ENCODE assay signal across 9 cellular contexts in genomic region chr2:235936493-235936892, GRCh38.
A peak's percentile ranks its signal among the peaks of the same experiment; 100 is the strongest.
DNase-seq lines count a peak whose midpoint lies in the region; ATAC-seq, FAIRE-seq and TF ChIP-seq lines count a peak whose summit lies in the region.
"Had no signal": no experiment of that assay in that cellular context is flagged by ENCODE, and none has a peak within 500 bp of the region (broad histone marks: within the 10 kb centered on the region; RNA-seq: fewer than 3 reads in every experiment).

No MANE protein-coding gene starts in this region.

- H3K4me1 ChIP-seq in DOHH2 (ENCODE audit: control insufficient read depth, low read length) (no peaks in the 10 kb centered on the region), K562 (replicated peaks in 1 of 2; ENCODE audit: control insufficient read depth in 2 of 2, insufficient read depth in 2 of 2, low read length in 2 of 2) (peaks cover 0 to 9% of the 10 kb centered on the region in 2 experiments; a peak in 3 of 5 replicates)

- H3K9me2 ChIP-seq in DOHH2 (replicated peaks; ENCODE audit: control insufficient read depth, low read length), result no peaks in the 10 kb centered on the region

- H3K9me3 ChIP-seq in DOHH2 (ENCODE audit: control insufficient read depth, insufficient read depth, low read length) (no peaks in the 10 kb centered on the region; the same call in 1 of the 2 replicates), K562 (replicated peaks; ENCODE audit: control insufficient read depth, insufficient read depth, low read depth, low read length) (0 out of 2 replicates have a peak, but pooled peaks cover 4% of the 10 kb centered on the region)

- in situ Hi-C loops in K562 (cut with MboI), result no loop called here

- H3K27me3 ChIP-seq in DOHH2 (ENCODE audit: control insufficient read depth, low read length) (no peaks in the 10 kb centered on the region), K562 (ENCODE audit: control insufficient read depth in 2 of 2, insufficient read depth in 2 of 2, low read length in 2 of 2) (no peaks in the 10 kb centered on the region)

- no peak overlapping the region for H3K9ac ChIP-seq in K562 (ENCODE audit: insufficient read depth in 1 of 2, low read depth in 2 of 2, low read length in 2 of 2)

- no peak overlapping the region for H2AFZ ChIP-seq in K562 (ENCODE audit: low read depth, low read length)

- peaks cover 0 to 9% (median 5%) of the 10 kb centered on the region in 9 donors for H3K9me3 Mint-ChIP-seq in naive thymus-derived CD8-positive, alpha-beta T cell
- H3K9me3 Mint-ChIP-seq in activated naive CD4-positive, alpha-beta T cell treated with anti-CD3 and anti-CD28 coated beads, Interleukin-2, amount 10 ng/mL, durations not matched to agents 7 days and 5 days, result peaks cover 8% of the 10 kb centered on the region

- peaks cover 0 to 33% (median 16%) of the 10 kb centered on the region in 5 donors for H3K27me3 Mint-ChIP-seq in naive thymus-derived CD8-positive, alpha-beta T cell
- no peaks in the 10 kb centered on the region for H3K27me3 Mint-ChIP-seq in activated naive CD4-positive, alpha-beta T cell treated with anti-CD3 and anti-CD28 coated beads, Interleukin-2, amount 10 ng/mL, durations not matched to agents 7 days and 5 days

- no peak overlapping the region for H3K4me3 ChIP-seq in DOHH2 (ENCODE audit: low read length)
- no peak overlapping the region for H3K4me3 ChIP-seq in K562

- POLR2A ChIA-PET in K562 (lab: Yijun Ruan, JAX), result no interaction called here
- POLR2A ChIA-PET in naive thymus-derived CD8-positive, alpha-beta T cell (lab: Charles Lee), result no interaction called here

- 68% methylated on average over 8 of the region's 8 CpGs for WGBS in K562 (ENCODE audit: insufficient coverage, low coverage, missing lambda C conversion rate)

- no peak for TF ChIP-seq EP300 in K562 (IDR thresholded peaks at IDR 0.05; ENCODE audit: low read length)

- ATAC-seq in K562, result no peak
- no peak for ATAC-seq in naive thymus-derived CD8-positive, alpha-beta T cell
- ATAC-seq in HG03108 (IDR thresholded peaks at IDR 0.05; ENCODE audit: unreplicated experiment), result no peak
- no peak for ATAC-seq in HG02981 (IDR thresholded peaks at IDR 0.05; ENCODE audit: unreplicated experiment)

- H3K4me1 Mint-ChIP-seq in naive thymus-derived CD8-positive, alpha-beta T cell, result no peaks in the 10 kb centered on the region
- no peaks in the 10 kb centered on the region for H3K4me1 Mint-ChIP-seq in activated naive CD4-positive, alpha-beta T cell treated with anti-CD3 and anti-CD28 coated beads, Interleukin-2, amount 10 ng/mL, durations not matched to agents 7 days and 5 days

- H3K4me3 Mint-ChIP-seq in naive thymus-derived CD8-positive, alpha-beta T cell, result no peak overlapping the region
- H3K4me3 Mint-ChIP-seq in activated naive CD4-positive, alpha-beta T cell treated with anti-CD3 and anti-CD28 coated beads, Interleukin-2, amount 10 ng/mL, durations not matched to agents 7 days and 5 days, result no peak overlapping the region

- no peaks in the 10 kb centered on the region for H3K36me3 ChIP-seq in DOHH2 (ENCODE audit: control insufficient read depth, low read length)
- H3K36me3 ChIP-seq in K562 (ENCODE audit: control insufficient read depth, insufficient read depth, low read length), result peaks cover 5% of the 10 kb centered on the region; the same call in 1 of the 3 replicates

- H3K4me2 ChIP-seq in DOHH2 (ENCODE audit: low read length), result no peak overlapping the region
- H3K4me2 ChIP-seq in K562 (ENCODE audit: insufficient read depth, low read length), result no peak overlapping the region

- DNase-seq in HuH-7 (ENCODE audit: low spot score) (peak; percentile 26), K562 (ENCODE audit: extremely low read depth in 1 of 4, low spot score in 3 of 4) (peak; percentile 9 to 30 (median 24)), lung microvascular endothelial cell (ENCODE audit: low read depth in 2 of 2) (peak; percentile 28 to 69)
- DNase-seq in naive thymus-derived CD8-positive, alpha-beta T cell, result no peak
- DNase-seq in activated naive CD4-positive, alpha-beta T cell treated with anti-CD3 and anti-CD28 coated beads, Interleukin-2, amount 10 ng/mL, durations not matched to agents 7 days and 5 days, result no peak
- DNase-seq: small intestine had no signal

- H4K20me1 ChIP-seq in DOHH2 (ENCODE audit: control insufficient read depth, insufficient read depth, low read depth, low read length), result no peaks in the 10 kb centered on the region
- peaks cover 11% of the 10 kb centered on the region; the same call in 1 of the 2 replicates for H4K20me1 ChIP-seq in K562 (replicated peaks; ENCODE audit: control insufficient read depth, insufficient read depth, low read length)

- no peaks in the 10 kb centered on the region for H3K9me1 ChIP-seq in K562 (ENCODE audit: control insufficient read depth, insufficient read depth, low read length)

- H3K27ac ChIP-seq in DOHH2 (ENCODE audit: low read depth, low read length) (no peak overlapping the region), K562 (ENCODE audit: extremely low read depth, low read depth, low read length) (no peak overlapping the region)

- peaks cover 0 to 9% (median 0%) of the 10 kb centered on the region in 3 donors for H3K36me3 Mint-ChIP-seq in naive thymus-derived CD8-positive, alpha-beta T cell
- no peaks in the 10 kb centered on the region for H3K36me3 Mint-ChIP-seq in activated naive CD4-positive, alpha-beta T cell treated with anti-CD3 and anti-CD28 coated beads, Interleukin-2, amount 10 ng/mL, durations not matched to agents 7 days and 5 days

- H3K27ac Mint-ChIP-seq in naive thymus-derived CD8-positive, alpha-beta T cell, result no peak overlapping the region
- no peak overlapping the region for H3K27ac Mint-ChIP-seq in activated naive CD4-positive, alpha-beta T cell treated with anti-CD3 and anti-CD28 coated beads, Interleukin-2, amount 10 ng/mL, durations not matched to agents 7 days and 5 days

- FAIRE-seq in K562 (lab: Jason Lieb, UNC), result no peak
- FAIRE-seq: small intestine had no signal

- no TSS peak for BruUV-seq in K562 (replicated peaks; lab: Mats Ljungman, UMichigan)

- intact Hi-C loops in K562 (cut with micrococcal nuclease), result no loop called here

- TF ChIP-seq CTCF in DOHH2 (IDR thresholded peaks at IDR 0.05; ENCODE audit: low read depth, low read length, poor library complexity, severe bottlenecking), result peak; percentile 57
- TF ChIP-seq CTCF in K562 (IDR thresholded peaks at IDR 0.05 in 2 of 3, conservative IDR thresholded peaks at IDR 0.05 in 1 of 3; ENCODE audit: insufficient read depth in 2 of 3, low read depth in 1 of 3, low read length in 3 of 3), result peak in 2 of 3 experiments; percentile 45 to 53; a peak in 4 of 6 replicates

- H3F3A ChIP-seq in DOHH2 (ENCODE audit: control insufficient read depth, insufficient read depth), result no peaks in the 10 kb centered on the region

- TF ChIP-seq RAD21 in K562 (CRISPR knock-in tag; conservative IDR thresholded peaks at IDR 0.05 in 1 of 2, IDR thresholded peaks at IDR 0.05 in 1 of 2), result no peak

- no peak for TF ChIP-seq POLR2A in K562 (conservative IDR thresholded peaks at IDR 0.05)

- CTCF ChIA-PET in K562 (lab: Yijun Ruan, JAX; ENCODE audit: low intra/inter-chr PET ratio), result interaction anchor here (0.7 kb wide), 1 partner anchor 229 kb away, joined by 3 read pairs; no protein-coding TSS in a partner anchor
- CTCF ChIA-PET in activated naive CD4-positive, alpha-beta T cell treated with anti-CD3 and anti-CD28 coated beads, Interleukin-2, amount 10 ng/mL, durations not matched to agents 7 days and 5 days (lab: Charles Lee), result no interaction called here

- H3K79me2 ChIP-seq in DOHH2 (ENCODE audit: control insufficient read depth, low read length) (no peaks in the 10 kb centered on the region), K562 (ENCODE audit: control insufficient read depth, insufficient read depth, low read length) (no peaks in the 10 kb centered on the region)

TF ChIP-seq in K562, 482 proteins besides CTCF, POLR2A, EP300 and RAD21:
- TF ChIP-seq E2F6 (IDR thresholded peaks at IDR 0.05; ENCODE audit: borderline replicate concordance in 1 of 2, extremely low read depth in 1 of 2, insufficient read depth in 1 of 2, insufficient read length in 1 of 2, low read depth in 1 of 2, low read length in 1 of 2, poor library complexity in 1 of 2, severe bottlenecking in 1 of 2), result no peak
- 0 out of 2 replicates have a peak, but pooled peaks have one; percentile 39 for TF ChIP-seq ZNF384 (IDR thresholded peaks at IDR 0.05; ENCODE audit: low read depth, low read length)

Comparison
In these comparisons a context has a peak if more than half of its experiments do, and no peak if none do; other contexts are left out.
1. DNase-seq: peak in HuH-7 (single experiment), K562 (4 of 4) and lung microvascular endothelial cell (2 of 2); none in naive thymus-derived CD8-positive, alpha-beta T cell (0 of 10) and activated naive CD4-positive, alpha-beta T cell treated with anti-CD3 and anti-CD28 coated beads, Interleukin-2, amount 10 ng/mL, durations not matched to agents 7 days and 5 days (single experiment).